ENCODE assay signal across 8 cellular contexts in the genomic region with DNA sequence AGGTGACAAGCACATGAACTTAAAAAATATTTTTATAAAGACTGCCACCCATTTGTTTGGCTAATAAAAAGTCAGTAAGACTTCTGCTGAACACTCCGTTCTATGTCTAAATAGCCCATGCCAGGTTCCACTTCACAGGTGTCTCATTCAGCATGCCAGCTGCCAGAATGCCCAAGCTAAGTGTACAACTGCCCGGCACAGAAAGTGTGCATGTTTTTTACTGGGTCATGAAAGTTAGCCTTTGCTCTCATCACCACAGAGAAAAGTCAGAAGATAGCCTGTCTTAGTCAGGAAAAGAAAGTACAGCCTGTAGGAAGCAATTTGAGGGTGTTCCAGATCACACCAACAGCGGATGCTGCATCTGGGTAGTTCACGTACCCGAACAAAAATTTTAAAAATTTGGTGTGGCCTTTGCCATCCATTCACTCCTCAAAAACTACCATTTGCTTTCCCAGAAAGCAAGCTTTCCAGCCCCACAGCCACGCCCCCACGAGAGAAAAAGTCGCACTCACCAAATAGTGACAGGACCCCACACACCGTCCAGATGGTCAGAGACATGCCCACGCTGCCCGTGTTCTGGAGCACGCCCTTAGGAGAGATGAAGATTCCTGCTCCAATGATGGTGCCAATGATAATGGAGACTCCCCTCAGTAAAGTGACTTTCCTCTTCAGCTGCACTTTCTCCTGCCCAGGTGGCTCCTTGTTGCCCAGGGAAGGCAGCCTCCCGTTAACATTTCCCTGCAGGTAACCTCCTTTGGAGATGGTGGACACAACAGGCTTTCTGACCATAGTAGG. TPM values are rescaled to one million over a fixed set of nuclear protein-coding genes. Genes with fewer than 3 reads are reported as not detected.
DNase-seq lines count a peak whose midpoint lies in the region; ATAC-seq and TF ChIP-seq lines count a peak whose summit lies in the region.

No MANE protein-coding gene starts in this region.

- H3K4me3 ChIP-seq in DOHH2 (ENCODE audit: low read length), result peak overlapping the region; percentile 63
- peak overlapping the region; percentile 74 for H3K4me3 ChIP-seq in GM23338
- peak overlapping the region; percentile 76 for H3K4me3 ChIP-seq in OCI-LY7 (ENCODE audit: low read depth, low read length, poor library complexity, severe bottlenecking)
- peak overlapping the region; percentile 14 for H3K4me3 ChIP-seq in mucosa of stomach (ENCODE audit: low read length)

- H3K27ac ChIP-seq in DOHH2 (ENCODE audit: low read depth, low read length), result peak overlapping the region; percentile 86
- peak overlapping the region; percentile 89 for H3K27ac ChIP-seq in GM23338 (ENCODE audit: low read depth)
- H3K27ac ChIP-seq in OCI-LY7 (ENCODE audit: low read depth, low read length, poor library complexity, severe bottlenecking), result peak overlapping the region; percentile 91

- H3K9ac ChIP-seq in mucosa of stomach (ENCODE audit: low read length), result peak overlapping the region; percentile 70

- peaks cover 35% of the 10 kb centered on the region for H3K4me1 ChIP-seq in DOHH2 (ENCODE audit: control insufficient read depth, low read length)
- H3K4me1 ChIP-seq in GM23338 (ENCODE audit: insufficient read depth), result peaks cover 21% of the 10 kb centered on the region
- H3K4me1 ChIP-seq in OCI-LY7 (ENCODE audit: insufficient read depth, low read length, poor library complexity, severe bottlenecking), result peaks cover 30% of the 10 kb centered on the region
- no peaks in the 10 kb centered on the region for H3K4me1 ChIP-seq in mucosa of stomach (ENCODE audit: control insufficient read depth, insufficient read depth, low read length)

- H3K79me2 ChIP-seq in DOHH2 (ENCODE audit: control insufficient read depth, low read length) (no peaks in the 10 kb centered on the region), GM23338 (replicated peaks; ENCODE audit: insufficient read depth) (peaks cover 50% of the 10 kb centered on the region), OCI-LY7 (ENCODE audit: insufficient read depth, low read depth, low read length) (peaks cover 46% of the 10 kb centered on the region)

- H2AFZ ChIP-seq in GM23338, result no peak overlapping the region
- H2AFZ ChIP-seq in OCI-LY7 (ENCODE audit: low read length), result peak overlapping the region; percentile 98; the same call in 1 of the 2 replicates

- ATAC-seq in GM23338 (peak; percentile 46), HG03139 (IDR thresholded peaks at IDR 0.05; ENCODE audit: unreplicated experiment) (no peak)
- no peak for ATAC-seq in central memory CD8-positive, alpha-beta T cell (replicated peaks; ENCODE audit: extremely low read depth, poor library complexity, severe bottlenecking)

- peaks cover 12% of the 10 kb centered on the region for H3K27me3 Mint-ChIP-seq in GM23338 (ENCODE audit: insufficient read depth, low read depth, poor library complexity)
- no peaks in the 10 kb centered on the region for H3K27me3 Mint-ChIP-seq in central memory CD8-positive, alpha-beta T cell

- H3K9me3 Mint-ChIP-seq in GM23338, result peaks cover 18% of the 10 kb centered on the region
- peaks cover 3% of the 10 kb centered on the region for H3K9me3 Mint-ChIP-seq in central memory CD8-positive, alpha-beta T cell

- CTCF ChIA-PET in OCI-LY7 (lab: Charles Lee; ENCODE audit: unreplicated experiment), result interaction anchor here (0.5 to 1.0 kb wide), 2 partner anchors 37 to 1043 kb away, joined by 3 read pairs; no protein-coding TSS in a partner anchor

- peak overlapping the region; percentile 99 for H3K4me3 Mint-ChIP-seq in GM23338
- peak overlapping the region; percentile 65 for H3K4me3 Mint-ChIP-seq in central memory CD8-positive, alpha-beta T cell

- POLR2A ChIA-PET in OCI-LY7 (lab: Charles Lee), result interaction anchor here (0.6 to 4.6 kb wide), 15 partner anchors 9 to 766 kb away, joined by 4 to 46 read pairs (median 6); no protein-coding TSS in a partner anchor

- H4K20me1 ChIP-seq in DOHH2 (ENCODE audit: control insufficient read depth, insufficient read depth, low read depth, low read length), result no peaks in the 10 kb centered on the region
- no peaks in the 10 kb centered on the region for H4K20me1 ChIP-seq in GM23338 (replicated peaks; ENCODE audit: insufficient read depth)
- no peaks in the 10 kb centered on the region for H4K20me1 ChIP-seq in OCI-LY7 (ENCODE audit: insufficient read depth, low read length)

- intact Hi-C loops in OCI-LY7 (cut with micrococcal nuclease; ENCODE audit: unreplicated experiment), result loop anchor here (1.0 to 10.0 kb wide), 5 partner anchors 19 to 1213 kb away; partner anchors contain the start of gene RAB33B

- H3K9me2 ChIP-seq in DOHH2 (replicated peaks; ENCODE audit: control insufficient read depth, low read length) (no peaks in the 10 kb centered on the region), GM23338 (ENCODE audit: insufficient read depth) (no peaks in the 10 kb centered on the region), OCI-LY7 (ENCODE audit: insufficient read depth, low read length) (no peaks in the 10 kb centered on the region)

- H3K4me2 ChIP-seq in DOHH2 (ENCODE audit: low read length), result peak overlapping the region; percentile 63
- peak overlapping the region; percentile 76 for H3K4me2 ChIP-seq in GM23338
- peak overlapping the region; percentile 94 for H3K4me2 ChIP-seq in OCI-LY7 (ENCODE audit: low read length)

- TSS peak; percentile 91 for BruUV-seq in OCI-LY7 (replicated peaks; lab: Mats Ljungman, UMichigan)

- H3K36me3 Mint-ChIP-seq in GM23338 (ENCODE audit: low read depth), result peaks cover 48% of the 10 kb centered on the region
- H3K36me3 Mint-ChIP-seq in central memory CD8-positive, alpha-beta T cell (ENCODE audit: insufficient read depth), result no peaks in the 10 kb centered on the region

- TF ChIP-seq CTCF in DOHH2 (IDR thresholded peaks at IDR 0.05; ENCODE audit: low read depth, low read length, poor library complexity, severe bottlenecking) (no peak), GM23338 (conservative IDR thresholded peaks at IDR 0.05; ENCODE audit: low read depth in 2 of 2) (no peak), OCI-LY7 (conservative IDR thresholded peaks at IDR 0.05; ENCODE audit: low read length) (no peak), GM10266 (IDR thresholded peaks at IDR 0.05; ENCODE audit: control insufficient read depth, insufficient read depth, low read depth, missing control alignments) (no peak)

- H3K9me3 ChIP-seq in DOHH2 (ENCODE audit: control insufficient read depth, insufficient read depth, low read length) (no peaks in the 10 kb centered on the region), OCI-LY7 (ENCODE audit: low read length) (no peaks in the 10 kb centered on the region), mucosa of stomach (ENCODE audit: control insufficient read depth, low read length) (no peaks in the 10 kb centered on the region)

- DNase-seq in GM23338 (ENCODE audit: low spot score) (peak; percentile 30), OCI-LY7 (ENCODE audit: low spot score) (peak; percentile 32), NCI-H345 treated with DMSO at 0.1 percent for 48 hours (lab: John Stamatoyannopoulos, UW; ENCODE audit: unreplicated experiment) (no peak), GM10266 (ENCODE audit: extremely low spot score) (no peak)
- DNase-seq in central memory CD8-positive, alpha-beta T cell (ENCODE audit: low spot score in 2 of 2), result no peak

- peak overlapping the region; percentile 100 for H3K27ac Mint-ChIP-seq in GM23338
- no peak overlapping the region for H3K27ac Mint-ChIP-seq in central memory CD8-positive, alpha-beta T cell (ENCODE audit: low read depth)

- peaks cover 14% of the 10 kb centered on the region for H3K4me1 Mint-ChIP-seq in GM23338
- no peaks in the 10 kb centered on the region for H3K4me1 Mint-ChIP-seq in central memory CD8-positive, alpha-beta T cell

- H3F3A ChIP-seq in DOHH2 (ENCODE audit: control insufficient read depth, insufficient read depth), result peaks cover 6% of the 10 kb centered on the region
- H3F3A ChIP-seq in GM23338 (replicated peaks; ENCODE audit: low read depth), result no peaks in the 10 kb centered on the region

- H3K36me3 ChIP-seq in DOHH2 (ENCODE audit: control insufficient read depth, low read length) (no peaks in the 10 kb centered on the region), GM23338 (ENCODE audit: insufficient read depth) (no peaks in the 10 kb centered on the region), OCI-LY7 (ENCODE audit: insufficient read depth, low read length) (peaks cover 4% of the 10 kb centered on the region), mucosa of stomach (ENCODE audit: control insufficient read depth, insufficient read depth, low read length) (no peaks in the 10 kb centered on the region)

- H3K27me3 ChIP-seq in DOHH2 (ENCODE audit: control insufficient read depth, low read length) (no peaks in the 10 kb centered on the region), GM23338 (ENCODE audit: insufficient read depth) (no peaks in the 10 kb centered on the region), mucosa of stomach (ENCODE audit: control insufficient read depth, insufficient read depth, low read length) (no peaks in the 10 kb centered on the region)

TF ChIP-seq in GM23338, 12 proteins besides CTCF, POLR2A, EP300 and RAD21:
- TF ChIP-seq NANOG (IDR thresholded peaks at IDR 0.05; ENCODE audit: borderline replicate concordance) (no peak), EZH2phosphoT487 (IDR thresholded peaks at IDR 0.05; ENCODE audit: unreplicated experiment) (no peak), ZNF331 (CRISPR knock-in tag; IDR thresholded peaks at IDR 0.05; ENCODE audit: low read depth) (no peak)

RNA-seq across cellular contexts. Expression of gene SLC7A11, which starts 0.7 kb away (rescaled TPM):
- 32.2 and 33.9 TPM in 2 replicates for total RNA-seq in GM23338 (2014; rRNA removed; shearing (Covaris generic))
- 8.3 and 10.0 TPM in 2 replicates for polyA plus RNA-seq in GM23338 (2016; fragmentation: Nextera tagmentation; extraction: Ambion mirVana)
- 5.2 and 5.7 TPM in 2 replicates for total RNA-seq in OCI-LY7 (2014; rRNA removed; shearing (Covaris generic))
- total RNA-seq in OCI-LY7 (2022), result 16.7 and 18.1 TPM in 2 replicates

Comparison
In these comparisons a context has a peak if more than half of its experiments do, and no peak if none do; other contexts are left out.
1. H3K4me3 ChIP-seq: peak in every context shown above with its lines; median percentile 76 in OCI-LY7; 74 in GM23338; 63 in DOHH2; 14 in mucosa of stomach.
2. DNase-seq: peak in GM23338 (single experiment) and OCI-LY7 (single experiment); none in central memory CD8-positive, alpha-beta T cell (0 of 2), NCI-H345 treated with DMSO at 0.1 percent for 48 hours (single experiment) and GM10266 (single experiment).
3. Peak in every context shown above with its lines, with median percentiles within 50 percentile points of each other: H3K27ac ChIP-seq and H3K4me2 ChIP-seq.